ENCODE assay signal across 34 cellular contexts in genomic region chr5:7388553-7388952, GRCh38. TPM values are rescaled to one million over a fixed set of nuclear protein-coding genes. Genes with fewer than 3 reads are reported as not detected.
"Had no signal": no experiment of that assay in that cellular context is flagged by ENCODE, and none has a peak within 500 bp of the region (broad histone marks: within the 10 kb centered on the region; RNA-seq: fewer than 3 reads in every experiment).

No MANE protein-coding gene starts in this region.

- H3K4me3 Mint-ChIP-seq: T-cell had no signal

- H3K27ac Mint-ChIP-seq: T-cell had no signal

- H3K9me3 ChIP-seq: SJCRH30 had no signal

- ATAC-seq: Panc1, Right ventricle myocardium inferior, SK-N-SH treated with all-trans-retinoic acid at 6 μM for 48 hours, T-cell had no signal

- H3K9me3 Mint-ChIP-seq: T-cell had no signal

- FAIRE-seq: RCC 7860 had no signal

- H3K36me3 ChIP-seq: SJCRH30 had no signal

- H3K27me3 ChIP-seq: SJCRH30 had no signal

- DNase-seq: Karpas-422, MM.1S, MV-4-11, NCI-H1092, NCI-H1105, NCI-H1417 treated with DMSO at 0.1 percent for 48 hours, NCI-H1436 treated with DMSO at 0.1 percent for 48 hours, NCI-H1694 treated with DMSO at 0.1 percent for 48 hours, NCI-H187 treated with DMSO at 0.1 percent for 48 hours, NCI-H2029, NCI-H2081, NCI-H2171 treated with DMSO at 0.1 percent for 48 hours, NCI-H2227 treated with DMSO at 0.1 percent for 48 hours, NCI-H345, NCI-H446, NCI-H510A treated with DMSO at 0.1 percent for 48 hours, NCI-H524 treated with DMSO at 0.1 percent for 48 hours, NCI-H526 treated with DMSO at 0.1 percent for 48 hours, NCI-H774, PC-9, SHP77, SIG-M5, SJCRH30, T-cell had no signal

- H3K4me1 Mint-ChIP-seq: T-cell had no signal

- H3K4me2 ChIP-seq: PC-9 had no signal

- H3K27ac ChIP-seq: PC-9, RWPE1, SJCRH30, SK-N-MC had no signal

- H3K4me3 ChIP-seq: PC-9, SJCRH30, SK-N-MC had no signal

- H3K36me3 Mint-ChIP-seq: T-cell had no signal

- H3K4me1 ChIP-seq: SJCRH30 had no signal

RNA-seq across cellular contexts. Expression of gene ADCY2, which starts 7.4 kb away (rescaled TPM):
- total RNA-seq: LHCN-M2, MCF 10A, NCI-H460, OCI-LY7, PC-9 had no signal
